Comparison of ENCODE assay signal across 27 cellular contexts in the genomic region with DNA sequence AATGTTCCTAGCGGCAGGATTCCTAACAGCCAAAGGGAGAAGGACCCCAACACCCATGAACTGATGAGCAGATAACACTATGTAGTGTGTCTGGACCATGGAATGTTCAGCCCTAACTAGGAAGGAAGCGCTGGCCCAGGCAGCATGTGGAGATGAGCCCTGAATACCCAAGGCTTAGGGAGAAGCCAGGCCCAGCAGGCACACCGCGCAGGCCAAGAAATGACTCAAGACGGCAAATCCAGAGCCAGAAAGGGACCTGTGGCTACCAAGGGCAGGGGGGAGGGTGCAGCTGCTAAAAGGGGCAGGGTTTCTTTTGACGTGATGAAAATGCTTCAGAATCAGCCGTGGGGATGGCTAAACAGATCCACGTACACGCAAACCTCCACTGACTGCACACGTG. TPM values are rescaled to one million over a fixed set of nuclear protein-coding genes. Genes with fewer than 3 reads are reported as not detected.
DNase-seq lines count a peak whose midpoint lies in the region; ATAC-seq, FAIRE-seq and TF ChIP-seq lines count a peak whose summit lies in the region.
"Had no signal": no experiment of that assay in that cellular context is flagged by ENCODE, and none has a peak within 500 bp of the region (broad histone marks: within the 10 kb centered on the region; RNA-seq: fewer than 3 reads in every experiment).

No MANE protein-coding gene starts in this region.

- H3K4me2 ChIP-seq in astrocyte (ENCODE audit: low read length): peak overlapping the region; percentile 35
- H3K4me2 ChIP-seq: hepatocyte had no signal

- H3K27ac ChIP-seq in astrocyte (ENCODE audit: low read depth, low read length): peak overlapping the region; percentile 2
- H3K27ac ChIP-seq: 22Rv1, foreskin keratinocyte, hepatocyte, left ventricle myocardium inferior, prostate gland, SJSA1, skin epidermis had no signal

- peaks cover 32% of the 10 kb centered on the region for H3K4me1 ChIP-seq in astrocyte (ENCODE audit: insufficient read depth, low read length)
- H3K4me1 ChIP-seq: foreskin keratinocyte, SJSA1 had no signal

- H3K79me2 ChIP-seq in astrocyte (ENCODE audit: insufficient read depth, low read length): no peaks in the 10 kb centered on the region
- H3K79me2 ChIP-seq: hepatocyte had no signal

- no peak overlapping the region for H2AFZ ChIP-seq in astrocyte (ENCODE audit: low read depth, low read length)
- H2AFZ ChIP-seq: hepatocyte had no signal

- FAIRE-seq in astrocyte (lab: Jason Lieb, UNC) (no peak), urothelium cell line (lab: Jason Lieb, UNC) (no peak)
- FAIRE-seq: H1, RCC 7860 had no signal

- peaks cover 8% of the 10 kb centered on the region for H3K4me1 Mint-ChIP-seq in astrocyte (ENCODE audit: low read depth, unreplicated experiment)
- peaks cover 16 to 27% of the 10 kb centered on the region in 2 donors for H3K4me1 Mint-ChIP-seq in stimulated activated naive B cell treated with anti-CD40 and anti-IgM and Interleukin-4, amounts not matched to agents 10 μg/mL and 1 μg/mL and 100 μg/mL, for 72 hours

- no peak for ATAC-seq in stimulated activated naive B cell treated with anti-CD40 and anti-IgM and Interleukin-4, amounts not matched to agents 10 μg/mL and 1 μg/mL and 100 μg/mL, for 72 hours (replicated peaks)
- no peak for ATAC-seq in HG03175 (IDR thresholded peaks at IDR 0.05; ENCODE audit: unreplicated experiment)
- ATAC-seq: activated CD8-positive, alpha-beta T cell treated with anti-CD3 and anti-CD28 coated beads for 36 hours; foreskin keratinocyte had no signal

- H3K36me3 Mint-ChIP-seq in astrocyte (ENCODE audit: low read depth, unreplicated experiment): peaks cover 27% of the 10 kb centered on the region
- peaks cover 54 to 61% of the 10 kb centered on the region in 2 donors for H3K36me3 Mint-ChIP-seq in stimulated activated naive B cell treated with anti-CD40 and anti-IgM and Interleukin-4, amounts not matched to agents 10 μg/mL and 1 μg/mL and 100 μg/mL, for 72 hours

- no peak for TF ChIP-seq CTCF in astrocyte (IDR thresholded peaks at IDR 0.05; ENCODE audit: insufficient read depth, low read depth, low read length)

- H3K27me3 Mint-ChIP-seq in astrocyte (ENCODE audit: low read depth, unreplicated experiment): no peaks in the 10 kb centered on the region
- H3K27me3 Mint-ChIP-seq in stimulated activated naive B cell treated with anti-CD40 and anti-IgM and Interleukin-4, amounts not matched to agents 10 μg/mL and 1 μg/mL and 100 μg/mL, for 72 hours: no peaks in the 10 kb centered on the region
- H3K27me3 Mint-ChIP-seq: activated CD8-positive, alpha-beta T cell treated with anti-CD3 and anti-CD28 coated beads for 36 hours had no signal

- H3K9me3 ChIP-seq in astrocyte (ENCODE audit: insufficient read depth, low read depth, low read length): no peaks in the 10 kb centered on the region
- H3K9me3 ChIP-seq: left ventricle myocardium inferior, prostate gland, SJSA1 had no signal

- DNase-seq in DMS53 (lab: John Stamatoyannopoulos, UW) (peak; percentile 37), DMS53 treated with DMSO at 0.1 percent for 48 hours (lab: John Stamatoyannopoulos, UW; ENCODE audit: unreplicated experiment) (no peak), astrocyte (ENCODE audit: low read depth) (peak; percentile 60), medulla oblongata (ENCODE audit: extremely low spot score) (peak; percentile 56), urothelium cell line (ENCODE audit: low spot score) (no peak)
- DNase-seq in stimulated activated naive B cell treated with anti-CD40 and anti-IgM and Interleukin-4, amounts not matched to agents 10 μg/mL and 1 μg/mL and 100 μg/mL, for 72 hours: no peak
- DNase-seq in stimulated activated naive CD4-positive, alpha-beta T cell treated with Interleukin-2 at 50 U/mL for 16 hours (lab: John Stamatoyannopoulos, UW): no peak
- DNase-seq: activated CD8-positive, alpha-beta T cell treated with anti-CD3 and anti-CD28 coated beads for 36 hours; activated effector memory CD4-positive, alpha-beta T cell treated with anti-CD3 and anti-CD28 coated beads, Interleukin-2, amount 50 U/mL, for 16 hours; activated T-cell treated with anti-CD3 and anti-CD28 coated beads for 4 hours; amniotic stem cell; foreskin keratinocyte; immature natural killer cell; left ventricle myocardium inferior; NCI-H146; NCI-H2171; NCI-H524; stimulated activated naive CD4-positive, alpha-beta T cell had no signal

- no peak overlapping the region for H3K4me3 ChIP-seq in astrocyte (ENCODE audit: insufficient read depth, low read depth, low read length)
- H3K4me3 ChIP-seq: hepatocyte, left ventricle myocardium inferior, prostate gland, SJSA1, skin epidermis had no signal

- no peaks in the 10 kb centered on the region for H3K9me3 Mint-ChIP-seq in astrocyte (ENCODE audit: unreplicated experiment)
- H3K9me3 Mint-ChIP-seq in stimulated activated naive B cell treated with anti-CD40 and anti-IgM and Interleukin-4, amounts not matched to agents 10 μg/mL and 1 μg/mL and 100 μg/mL, for 72 hours: no peaks in the 10 kb centered on the region
- H3K9me3 Mint-ChIP-seq: activated CD8-positive, alpha-beta T cell treated with anti-CD3 and anti-CD28 coated beads for 36 hours; immature natural killer cell; neural crest cell had no signal

- peaks cover 76% of the 10 kb centered on the region for H4K20me1 ChIP-seq in astrocyte (ENCODE audit: insufficient read depth, low read length)

- no peak overlapping the region for H3K27ac Mint-ChIP-seq in astrocyte (ENCODE audit: unreplicated experiment)
- peak overlapping the region; percentile 51 for H3K27ac Mint-ChIP-seq in stimulated activated naive B cell treated with anti-CD40 and anti-IgM and Interleukin-4, amounts not matched to agents 10 μg/mL and 1 μg/mL and 100 μg/mL, for 72 hours
- H3K27ac Mint-ChIP-seq: activated CD8-positive, alpha-beta T cell treated with anti-CD3 and anti-CD28 coated beads for 36 hours had no signal

- no peaks in the 10 kb centered on the region for H3K27me3 ChIP-seq in astrocyte (ENCODE audit: insufficient read depth, low read length)
- H3K27me3 ChIP-seq: foreskin keratinocyte, hepatocyte, SJSA1 had no signal

- peaks cover 24% of the 10 kb centered on the region for H3K36me3 ChIP-seq in astrocyte (ENCODE audit: insufficient read depth, low read length)

- H3K9ac ChIP-seq in astrocyte (ENCODE audit: low read length): no peak overlapping the region

- no peak overlapping the region for H3K4me3 Mint-ChIP-seq in astrocyte (ENCODE audit: unreplicated experiment)
- H3K4me3 Mint-ChIP-seq in stimulated activated naive B cell treated with anti-CD40 and anti-IgM and Interleukin-4, amounts not matched to agents 10 μg/mL and 1 μg/mL and 100 μg/mL, for 72 hours: no peak overlapping the region
- H3K4me3 Mint-ChIP-seq: activated CD8-positive, alpha-beta T cell treated with anti-CD3 and anti-CD28 coated beads for 36 hours; immature natural killer cell; neural crest cell had no signal

RNA-seq across cellular contexts. Expression of a gene that starts 20.7 kb away (rescaled TPM):
- total RNA-seq in astrocyte: 0.38 and 1.4 TPM in 2 replicates
- total RNA-seq: left ventricle myocardium inferior, SJSA1 had no signal

RNA-seq across cellular contexts. Expression of a gene that starts 34.1 kb away (rescaled TPM):
- 50.6 and 51.9 TPM in 2 replicates for total RNA-seq in astrocyte

RNA-seq across cellular contexts. Expression of a gene that starts 34.4 kb away (rescaled TPM):
- 60.4 and 65.1 TPM in 2 replicates for total RNA-seq in astrocyte

Comparison
In these comparisons a context has a peak if more than half of its experiments do, and no peak if none do; other contexts are left out.
1. DNase-seq: peak in DMS53 (single experiment), astrocyte (single experiment) and medulla oblongata (single experiment); none in DMS53 treated with DMSO at 0.1 percent for 48 hours (single experiment), stimulated activated naive B cell treated with anti-CD40 and anti-IgM and Interleukin-4, amounts not matched to agents 10 μg/mL and 1 μg/mL and 100 μg/mL, for 72 hours (single experiment), stimulated activated naive CD4-positive, alpha-beta T cell treated with Interleukin-2 at 50 U/mL for 16 hours (single experiment) and urothelium cell line (single experiment).